Comparison of ENCODE assay signal across 1 cellular context in genomic region chr21:22224261-22224660, GRCh38.
TF ChIP-seq lines count a peak whose summit lies in the region.

No MANE protein-coding gene starts in this region.

TF ChIP-seq in SK-N-SH treated with all-trans-retinoic acid at 6 μM for 48 hours, 23 proteins besides CTCF, POLR2A, EP300 and RAD21 (continued from another document):
- TF ChIP-seq ZNF70 (CRISPR knock-in tag; IDR thresholded peaks at IDR 0.05) (no peak), GLIS3 (CRISPR knock-in tag; IDR thresholded peaks at IDR 0.05) (no peak), OSR1 (CRISPR knock-in tag; IDR thresholded peaks at IDR 0.05) (no peak), ISL1 (CRISPR knock-in tag; IDR thresholded peaks at IDR 0.05) (no peak), ARNTL (CRISPR knock-in tag; IDR thresholded peaks at IDR 0.05; ENCODE audit: borderline replicate concordance, low read depth) (no peak), ZFP3 (CRISPR knock-in tag; IDR thresholded peaks at IDR 0.05) (no peak), RARB (CRISPR knock-in tag; IDR thresholded peaks at IDR 0.05) (no peak), TOX (CRISPR knock-in tag; IDR thresholded peaks at IDR 0.05; ENCODE audit: borderline replicate concordance) (no peak), SNAI2 (CRISPR knock-in tag; IDR thresholded peaks at IDR 0.05) (no peak), CSDC2 (CRISPR knock-in tag; IDR thresholded peaks at IDR 0.05) (no peak), ZFP30 (CRISPR knock-in tag; IDR thresholded peaks at IDR 0.05) (no peak), ESRRG (CRISPR knock-in tag; IDR thresholded peaks at IDR 0.05) (no peak)
- TF ChIP-seq, protein P1, sequence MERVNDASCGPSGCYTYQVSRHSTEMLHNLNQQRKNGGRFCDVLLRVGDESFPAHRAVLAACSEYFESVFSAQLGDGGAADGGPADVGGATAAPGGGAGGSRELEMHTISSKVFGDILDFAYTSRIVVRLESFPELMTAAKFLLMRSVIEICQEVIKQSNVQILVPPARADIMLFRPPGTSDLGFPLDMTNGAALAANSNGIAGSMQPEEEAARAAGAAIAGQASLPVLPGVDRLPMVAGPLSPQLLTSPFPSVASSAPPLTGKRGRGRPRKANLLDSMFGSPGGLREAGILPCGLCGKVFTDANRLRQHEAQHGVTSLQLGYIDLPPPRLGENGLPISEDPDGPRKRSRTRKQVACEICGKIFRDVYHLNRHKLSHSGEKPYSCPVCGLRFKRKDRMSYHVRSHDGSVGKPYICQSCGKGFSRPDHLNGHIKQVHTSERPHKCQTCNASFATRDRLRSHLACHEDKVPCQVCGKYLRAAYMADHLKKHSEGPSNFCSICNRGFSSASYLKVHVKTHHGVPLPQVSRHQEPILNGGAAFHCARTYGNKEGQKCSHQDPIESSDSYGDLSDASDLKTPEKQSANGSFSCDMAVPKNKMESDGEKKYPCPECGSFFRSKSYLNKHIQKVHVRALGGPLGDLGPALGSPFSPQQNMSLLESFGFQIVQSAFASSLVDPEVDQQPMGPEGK (CRISPR knock-in tag; IDR thresholded peaks at IDR 0.05; ENCODE audit: borderline replicate concordance) = no peak
